Comparison of ENCODE assay signal across 1 cellular context in the genomic region with DNA sequence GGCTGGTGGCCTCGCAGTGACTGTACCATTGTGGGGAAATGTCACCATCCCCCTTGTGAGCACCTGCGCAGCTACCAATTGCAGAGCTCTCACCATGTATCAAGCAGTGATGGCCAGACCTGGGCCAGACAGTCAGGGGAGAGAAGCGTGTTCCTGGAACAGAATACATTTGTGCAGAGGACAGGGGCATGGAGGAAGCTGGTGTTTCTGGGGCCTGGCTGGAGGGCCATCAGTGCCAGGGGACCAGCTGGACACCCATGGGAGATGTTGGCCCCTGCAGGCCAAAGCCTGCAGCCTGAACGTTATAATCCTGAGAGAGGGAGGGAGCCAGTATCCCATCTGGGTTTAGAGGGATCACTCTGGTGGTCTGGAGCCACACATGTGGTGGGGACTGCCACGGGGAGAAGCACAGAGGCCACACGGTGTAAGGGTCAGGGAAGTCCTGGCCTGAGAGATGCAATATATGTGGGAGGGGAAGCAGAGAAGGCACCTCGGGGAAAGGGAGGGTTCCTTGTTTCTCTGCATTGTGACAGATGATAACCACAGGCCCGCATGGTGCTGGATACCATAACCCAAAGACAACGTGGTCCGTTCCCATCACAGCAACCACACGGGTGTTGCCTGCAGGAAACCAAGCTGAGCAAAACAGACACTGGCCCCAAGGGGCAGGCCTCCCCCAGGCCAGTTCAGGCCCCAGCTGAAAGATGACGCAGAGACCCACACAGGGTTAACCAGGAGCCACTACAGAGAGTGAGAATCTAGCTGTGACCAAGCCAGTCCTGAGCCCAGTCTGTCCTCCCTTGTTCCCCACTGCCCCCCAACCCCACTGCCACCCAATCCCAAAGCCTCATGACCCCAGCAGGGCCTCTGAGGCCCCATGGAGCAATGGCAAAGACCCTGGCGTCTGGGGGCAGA.
TF ChIP-seq lines count a peak whose summit lies in the region.

No MANE protein-coding gene starts in this region.

TF ChIP-seq in GM12878, 131 proteins besides CTCF, POLR2A, EP300 and RAD21:
- TF ChIP-seq CREB1 (IDR thresholded peaks at IDR 0.05; ENCODE audit: low read depth) (no peak), HDAC6 (IDR thresholded peaks at IDR 0.05; ENCODE audit: unreplicated experiment) (no peak), ZNF217 (IDR thresholded peaks at IDR 0.05) (no peak), CBX5 (IDR thresholded peaks at IDR 0.05; ENCODE audit: low read depth) (no peak), TARDBP (IDR thresholded peaks at IDR 0.05; ENCODE audit: borderline replicate concordance) (no peak), ZNF384 (IDR thresholded peaks at IDR 0.05; ENCODE audit: borderline replicate concordance, low read depth, low read length) (no peak), NR2F1 (conservative IDR thresholded peaks at IDR 0.05) (no peak), ASH2L (IDR thresholded peaks at IDR 0.05; ENCODE audit: borderline replicate concordance, low read depth) (no peak), GATAD2B (conservative IDR thresholded peaks at IDR 0.05; ENCODE audit: low read depth) (no peak), STAT1 (conservative IDR thresholded peaks at IDR 0.05) (no peak), CHD2 (IDR thresholded peaks at IDR 0.05; ENCODE audit: borderline replicate concordance, low read depth, low read length) (no peak), WRNIP1 (IDR thresholded peaks at IDR 0.05; ENCODE audit: borderline replicate concordance, low read depth, low read length) (no peak), SREBF1 (IDR thresholded peaks at IDR 0.05; ENCODE audit: low read length) (no peak), RUNX3 (IDR thresholded peaks at IDR 0.05; ENCODE audit: low read length) (no peak)
- TF ChIP-seq, protein P1, sequence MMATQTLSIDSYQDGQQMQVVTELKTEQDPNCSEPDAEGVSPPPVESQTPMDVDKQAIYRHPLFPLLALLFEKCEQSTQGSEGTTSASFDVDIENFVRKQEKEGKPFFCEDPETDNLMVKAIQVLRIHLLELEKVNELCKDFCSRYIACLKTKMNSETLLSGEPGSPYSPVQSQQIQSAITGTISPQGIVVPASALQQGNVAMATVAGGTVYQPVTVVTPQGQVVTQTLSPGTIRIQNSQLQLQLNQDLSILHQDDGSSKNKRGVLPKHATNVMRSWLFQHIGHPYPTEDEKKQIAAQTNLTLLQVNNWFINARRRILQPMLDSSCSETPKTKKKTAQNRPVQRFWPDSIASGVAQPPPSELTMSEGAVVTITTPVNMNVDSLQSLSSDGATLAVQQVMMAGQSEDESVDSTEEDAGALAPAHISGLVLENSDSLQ (IDR thresholded peaks at IDR 0.05): no peak
- TF ChIP-seq, protein P2, sequence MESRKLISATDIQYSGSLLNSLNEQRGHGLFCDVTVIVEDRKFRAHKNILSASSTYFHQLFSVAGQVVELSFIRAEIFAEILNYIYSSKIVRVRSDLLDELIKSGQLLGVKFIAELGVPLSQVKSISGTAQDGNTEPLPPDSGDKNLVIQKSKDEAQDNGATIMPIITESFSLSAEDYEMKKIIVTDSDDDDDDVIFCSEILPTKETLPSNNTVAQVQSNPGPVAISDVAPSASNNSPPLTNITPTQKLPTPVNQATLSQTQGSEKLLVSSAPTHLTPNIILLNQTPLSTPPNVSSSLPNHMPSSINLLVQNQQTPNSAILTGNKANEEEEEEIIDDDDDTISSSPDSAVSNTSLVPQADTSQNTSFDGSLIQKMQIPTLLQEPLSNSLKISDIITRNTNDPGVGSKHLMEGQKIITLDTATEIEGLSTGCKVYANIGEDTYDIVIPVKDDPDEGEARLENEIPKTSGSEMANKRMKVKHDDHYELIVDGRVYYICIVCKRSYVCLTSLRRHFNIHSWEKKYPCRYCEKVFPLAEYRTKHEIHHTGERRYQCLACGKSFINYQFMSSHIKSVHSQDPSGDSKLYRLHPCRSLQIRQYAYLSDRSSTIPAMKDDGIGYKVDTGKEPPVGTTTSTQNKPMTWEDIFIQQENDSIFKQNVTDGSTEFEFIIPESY (IDR thresholded peaks at IDR 0.05): no peak
TF ChIP-seq in GM12878: peak in this region for 0.
